Comparison of ENCODE assay signal across 8 cellular contexts in the genomic region with DNA sequence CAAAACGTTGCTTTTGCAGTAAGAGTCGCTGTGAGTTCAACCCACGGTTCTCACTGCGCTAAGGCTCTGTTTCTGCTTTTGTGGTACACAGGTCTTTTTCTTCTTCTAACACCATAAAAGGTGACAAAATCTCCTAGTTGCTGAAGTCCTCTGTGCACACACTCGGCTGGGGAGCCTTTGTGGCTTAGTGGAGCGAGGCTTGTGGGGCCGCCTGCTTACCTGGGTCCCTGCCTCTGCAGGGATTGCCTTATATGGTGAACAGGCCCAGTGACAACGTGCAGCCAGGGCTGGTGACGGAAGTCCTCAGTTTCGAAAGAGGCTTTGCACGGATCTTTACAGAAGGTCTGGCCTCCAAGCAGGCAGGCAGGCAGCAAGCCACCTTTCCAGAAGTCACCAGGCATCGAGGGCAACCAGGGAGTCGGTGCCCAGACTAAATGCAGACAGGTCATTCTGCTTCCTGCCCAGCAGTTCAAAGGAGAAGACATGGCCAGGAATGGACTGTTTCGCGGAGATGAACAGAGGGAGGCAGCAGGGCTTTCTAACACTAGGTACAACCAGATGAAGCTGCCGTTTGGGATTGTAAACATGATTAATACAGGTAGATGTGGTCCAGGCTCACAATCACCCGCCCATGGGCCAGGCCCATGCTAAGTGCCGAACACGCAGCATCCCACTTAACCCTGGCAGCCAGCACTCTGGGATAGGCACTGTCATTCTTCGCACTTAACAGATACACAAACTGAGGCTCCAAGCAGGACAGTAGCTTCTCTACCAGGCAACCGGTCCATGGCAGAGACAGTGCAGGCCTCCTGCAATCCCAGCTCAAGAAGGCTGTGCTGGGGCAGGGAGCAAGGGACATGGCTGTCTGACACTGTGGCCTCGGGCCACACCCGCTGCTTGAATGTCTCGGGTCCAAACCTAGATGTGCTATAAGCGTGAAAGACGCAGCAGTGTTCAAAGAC. TPM values are rescaled to one million over a fixed set of nuclear protein-coding genes. Genes with fewer than 3 reads are reported as not detected.
A peak's percentile ranks its signal among the peaks of the same experiment; 100 is the strongest.
DNase-seq lines count a peak whose midpoint lies in the region; ATAC-seq lines count a peak whose summit lies in the region.

No MANE protein-coding gene starts in this region.

- no peaks in the 10 kb centered on the region for H3K9me3 Mint-ChIP-seq in activated T-cell treated with anti-CD3 and anti-CD28 coated beads, Interleukin-2, amount 50 U/mL, for 4 hours

- H3K36me3 ChIP-seq in aorta (ENCODE audit: control insufficient read depth in 1 of 2, insufficient read depth in 2 of 2, low read length in 1 of 2) = no peaks in the 10 kb centered on the region

- peak overlapping the region; percentile 61 for H3K4me3 Mint-ChIP-seq in activated T-cell treated with anti-CD3 and anti-CD28 coated beads, Interleukin-2, amount 50 U/mL, for 4 hours

- H3K27me3 ChIP-seq in aorta (ENCODE audit: control insufficient read depth in 1 of 2, insufficient read depth in 2 of 2, low read length in 1 of 2) = no peaks in the 10 kb centered on the region

- peaks cover 71% of the 10 kb centered on the region for H3K4me1 Mint-ChIP-seq in activated T-cell treated with anti-CD3 and anti-CD28 coated beads, Interleukin-2, amount 50 U/mL, for 4 hours (ENCODE audit: low read depth)

- 83 to 86% methylated on average over 26 of the region's 26 CpGs for WGBS in aorta, 2 donors

- H3K36me3 Mint-ChIP-seq in activated T-cell treated with anti-CD3 and anti-CD28 coated beads, Interleukin-2, amount 50 U/mL, for 4 hours (ENCODE audit: insufficient read depth) = no peaks in the 10 kb centered on the region

- H3K4me1 ChIP-seq in aorta (ENCODE audit: control insufficient read depth in 1 of 2, insufficient read depth in 2 of 2, low read length in 2 of 2) = no peaks in the 10 kb centered on the region

- peak; percentile 85 for ATAC-seq in GM18858 (IDR thresholded peaks at IDR 0.05; ENCODE audit: unreplicated experiment)
- ATAC-seq in HG02852 (IDR thresholded peaks at IDR 0.05; ENCODE audit: unreplicated experiment) = peak; percentile 89
- ATAC-seq in activated T-cell treated with anti-CD3 and anti-CD28 coated beads, Interleukin-2, amount 50 U/mL, for 4 hours = peak; percentile 89 to 91
- no peak for ATAC-seq in aorta (ENCODE audit: low FRiP score)

- DNase-seq in NOMO-1 (lab: John Stamatoyannopoulos, UW; ENCODE audit: unreplicated experiment in 2 of 2) (peak; percentile 90 to 94), mucosa of gallbladder (ENCODE audit: low spot score) (peak; percentile 59), aorta (peak; percentile 69 to 70), kidney tubule cell (ENCODE audit: low spot score) (no peak), epidermal melanocyte (ENCODE audit: insufficient read length, low spot score) (no peak)
- peak; percentile 73 for DNase-seq in activated T-cell treated with anti-CD3 and anti-CD28 coated beads, Interleukin-2, amount 50 U/mL, for 4 hours

- H3K9me3 ChIP-seq in aorta (ENCODE audit: control insufficient read depth, low read length) = no peaks in the 10 kb centered on the region

- intact Hi-C loops in aorta (cut with DNase I) = loop anchor here (5.0 kb wide), 1 partner anchor 212 kb away; no protein-coding TSS in a partner anchor

- no peak overlapping the region for H3K4me3 ChIP-seq in aorta (ENCODE audit: low read length in 2 of 2)

- no peak overlapping the region for H3K27ac ChIP-seq in aorta (ENCODE audit: low read depth in 1 of 2, low read length in 2 of 2)

- H3K27me3 Mint-ChIP-seq in activated T-cell treated with anti-CD3 and anti-CD28 coated beads, Interleukin-2, amount 50 U/mL, for 4 hours (ENCODE audit: low read depth) = no peaks in the 10 kb centered on the region

RNA-seq across cellular contexts. Expression of gene MEAK7, which starts 10.7 kb away (rescaled TPM):
- total RNA-seq in activated T-cell treated with anti-CD3 and anti-CD28 coated beads, Interleukin-2, amount 50 U/mL, for 4 hours = 1 to 10 TPM; 2.2 to 2.7 (median 2.4) TPM
- total RNA-seq in mucosa of gallbladder (22.5 TPM), aorta (10 to 100 TPM; 17.4 to 23.9 TPM)
- polyA plus RNA-seq in aorta = 1 to 10 TPM; 3.4 to 5.8 TPM

Comparison
In these comparisons a context has a peak if more than half of its experiments do, and no peak if none do; other contexts are left out.
1. DNase-seq: peak in NOMO-1 (2 of 2), activated T-cell treated with anti-CD3 and anti-CD28 coated beads, Interleukin-2, amount 50 U/mL, for 4 hours (single experiment), mucosa of gallbladder (single experiment) and aorta (2 of 2); none in kidney tubule cell (single experiment) and epidermal melanocyte (single experiment).